27 cellular contexts compared by ENCODE assay signal in the genomic region with DNA sequence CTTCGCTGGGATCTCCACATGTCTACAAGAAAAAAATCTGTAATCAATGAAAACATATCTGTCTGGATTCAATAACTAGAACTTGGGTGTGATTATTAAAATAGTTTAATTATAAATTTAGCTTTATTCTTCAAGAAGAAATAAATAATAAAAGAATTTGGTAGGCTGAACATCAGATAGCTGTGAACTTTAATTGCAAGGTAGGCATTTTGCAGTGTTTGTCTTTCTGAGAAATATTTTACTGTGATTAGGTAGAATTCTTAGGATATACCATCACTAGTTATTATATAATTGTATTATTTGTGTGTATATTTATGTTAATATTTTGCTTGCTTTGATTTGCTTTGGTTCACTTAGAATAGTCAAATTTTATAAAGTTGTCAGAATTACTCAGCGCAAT.
"Had no signal": no experiment of that assay in that cellular context is flagged by ENCODE, and none has a peak within 500 bp of the region (broad histone marks: within the 10 kb centered on the region; RNA-seq: fewer than 3 reads in every experiment).

No MANE protein-coding gene starts in this region.

- H3K27me3 ChIP-seq: stomach, suprapubic skin, testis, thyroid gland, tibial artery, tibial nerve, transverse colon, upper lobe of left lung, upper lobe of right lung, uterus, vagina had no signal

- H3K27ac ChIP-seq: stomach, suprapubic skin, testis, thoracic aorta, thyroid gland, tibial artery, tibial nerve, transverse colon, upper lobe of left lung, upper lobe of right lung, uterus, vagina had no signal

- H3K4me3 ChIP-seq: stomach, suprapubic skin, testis, thoracic aorta, thyroid gland, tibial artery, tibial nerve, transverse colon, upper lobe of left lung, upper lobe of right lung, uterus, vagina had no signal

- H3K36me3 ChIP-seq: stomach, suprapubic skin, thoracic aorta, thyroid gland, tibial artery, tibial nerve, transverse colon, upper lobe of left lung, upper lobe of right lung, uterus, vagina had no signal

- FAIRE-seq: urothelium cell line had no signal

- H3K9me3 ChIP-seq: stomach, suprapubic skin, testis, thoracic aorta, thyroid gland, tibial artery, tibial nerve, transverse colon, upper lobe of left lung, upper lobe of right lung, uterus, vagina had no signal

- ATAC-seq: stimulated activated effector memory CD8-positive, alpha-beta T cell treated with anti-CD3 and anti-CD28 coated beads, Interleukin-12 subunit alpha, Interleukin-12 subunit beta, amount 100 ng/mL, for 72 hours; stimulated activated memory B cell treated with anti-CD40 and anti-IgM and Interleukin-4, amounts not matched to agents 10 μg/mL and 1 μg/mL and 100 μg/mL, for 72 hours; stimulated activated naive B cell treated with anti-CD40 and anti-IgM and Interleukin-4, amounts not matched to agents 10 μg/mL and 1 μg/mL and 100 μg/mL, for 72 hours; stimulated activated naive CD8-positive, alpha-beta T cell treated with anti-CD3 and anti-CD28 coated beads, Interleukin-15, amount 100 ng/mL, for 72 hours; stimulated activated naive CD8-positive, alpha-beta T cell treated with anti-CD3 and anti-CD28 coated beads, Interleukin-15, Interleukin-2, amounts not matched to agents 100 U/mL and 50 U/mL, for 24 hours; upper lobe of right lung had no signal

- DNase-seq: stimulated activated CD4-positive, alpha-beta T cell treated with anti-CD3 and anti-CD28 coated beads, Interleukin-2, amount 100 ng/mL, for 48 hours; stimulated activated CD4-positive, alpha-beta T cell treated with anti-CD3 and anti-CD28 coated beads, Interleukin-4, amount 100 ng/mL, for 1 hour; stimulated activated CD4-positive, alpha-beta T cell treated with anti-CD3 and anti-CD28 coated beads, Interleukin-4, amount 100 ng/mL, for 24 hours; stimulated activated CD4-positive, alpha-beta T cell treated with anti-CD3 and anti-CD28 coated beads, Interleukin-4, amount 100 ng/mL, for 4 hours; stimulated activated CD8-positive, alpha-beta memory T cell treated with anti-CD3 and anti-CD28 coated beads, Interleukin-4, amount 100 ng/mL, for 48 hours; stimulated activated naive B cell treated with anti-CD40 and anti-IgM and Interleukin-4, amounts not matched to agents 10 μg/mL and 1 μg/mL and 100 μg/mL, for 72 hours; stimulated activated naive CD4-positive, alpha-beta T cell; stimulated activated naive CD4-positive, alpha-beta T cell treated with Interleukin-2 at 50 U/mL for 16 hours; stimulated activated naive CD8-positive, alpha-beta T cell treated with anti-CD3 and anti-CD28 coated beads, Interleukin-15, amount 100 ng/mL, for 72 hours; stimulated activated naive CD8-positive, alpha-beta T cell treated with anti-CD3 and anti-CD28 coated beads, Interleukin-15, Interleukin-2, amounts not matched to agents 100 U/mL and 50 U/mL, for 24 hours; stomach; substantia nigra; testis; thyroid gland; tibial artery; transverse colon; trophoblast cell; upper lobe of left lung; upper lobe of right lung; uterus had no signal

- H3K4me1 ChIP-seq: stomach, suprapubic skin, testis, thyroid gland, tibial nerve, transverse colon, upper lobe of left lung, upper lobe of right lung, uterus, vagina had no signal
